In the genomic region with DNA sequence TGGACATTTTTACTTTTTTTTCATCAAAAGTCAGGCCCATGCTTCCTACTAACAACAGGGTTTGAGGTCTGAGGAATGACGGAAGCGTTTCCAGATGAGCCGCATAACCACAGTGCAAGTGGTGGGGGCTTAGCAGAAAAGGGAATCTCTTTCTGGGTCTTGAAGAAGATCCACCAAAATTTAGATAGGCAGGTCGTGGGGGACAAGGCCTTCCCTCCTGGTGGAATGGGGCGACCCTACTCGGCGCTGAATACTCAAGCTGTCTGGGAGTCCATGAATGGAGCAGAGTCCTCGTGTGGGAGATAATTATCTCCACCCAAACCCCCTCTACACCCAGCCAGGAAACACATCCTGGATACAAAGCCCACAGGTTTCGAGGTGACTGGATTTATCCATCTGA, we compare ENCODE assay signal across 21 cellular contexts. TPM values are rescaled to one million over a fixed set of nuclear protein-coding genes. Genes with fewer than 3 reads are reported as not detected.
A peak's percentile ranks its signal among the peaks of the same experiment; 100 is the strongest.
DNase-seq lines count a peak whose midpoint lies in the region; TF ChIP-seq lines count a peak whose summit lies in the region.
"Had no signal": no experiment of that assay in that cellular context is flagged by ENCODE, and none has a peak within 500 bp of the region (broad histone marks: within the 10 kb centered on the region; RNA-seq: fewer than 3 reads in every experiment).

No MANE protein-coding gene starts in this region.

- no peaks in the 10 kb centered on the region for H3K4me1 ChIP-seq in right atrium auricular region
- H3K4me1 ChIP-seq in endodermal cell (ENCODE audit: control insufficient read depth, insufficient read depth, low read length): no peaks in the 10 kb centered on the region
- no peaks in the 10 kb centered on the region for H3K4me1 ChIP-seq in mesendoderm (ENCODE audit: control insufficient read depth, low read depth, low read length)
- peaks cover 2 to 4% of the 10 kb centered on the region in 2 experiments for H3K4me1 ChIP-seq in trophoblast cell (ENCODE audit: control insufficient read depth in 1 of 2, insufficient read depth in 2 of 2, low read length in 2 of 2)
- H3K4me1 ChIP-seq: BE2C, BLaER1 had no signal

- H3K9me3 ChIP-seq in right atrium auricular region (no peaks in the 10 kb centered on the region), endodermal cell (ENCODE audit: control insufficient read depth, low read length) (peaks cover 18% of the 10 kb centered on the region), trophoblast cell (ENCODE audit: insufficient read depth, low read depth, low read length) (peaks cover 7% of the 10 kb centered on the region)
- H3K9me3 ChIP-seq: BE2C had no signal

- H2BK120ac ChIP-seq in mesendoderm (ENCODE audit: low read depth, low read length) (no peak overlapping the region), trophoblast cell (ENCODE audit: insufficient read depth, low read length, poor library complexity) (no peak overlapping the region)

- intact Hi-C loops in cardiac septum (cut with DNase I): no loop called here

- H3K4ac ChIP-seq in mesendoderm (ENCODE audit: low read depth, low read length): no peak overlapping the region
- H3K4ac ChIP-seq in trophoblast cell (ENCODE audit: low read depth, low read length): no peak overlapping the region

- H3K4me3 Mint-ChIP-seq in endodermal cell: no peak overlapping the region
- H3K4me3 Mint-ChIP-seq: CD14-positive monocyte; CD4-positive, alpha-beta memory T cell; CD4-positive, CD25-positive, alpha-beta regulatory T cell; CD8-positive, alpha-beta memory T cell had no signal

- H4K91ac ChIP-seq in trophoblast cell (ENCODE audit: low read depth, low read length): no peak overlapping the region

- peaks cover 48% of the 10 kb centered on the region for H3K9me3 Mint-ChIP-seq in endodermal cell
- H3K9me3 Mint-ChIP-seq: CD8-positive, alpha-beta memory T cell had no signal

- peak; percentile 33 for DNase-seq in activated effector memory CD4-positive, alpha-beta T cell treated with anti-CD3 and anti-CD28 coated beads, Interleukin-2, amount 50 U/mL, for 16 hours
- no peak for DNase-seq in activated effector memory CD4-positive, alpha-beta T cell treated with Interleukin-2 at 50 U/mL for 16 hours
- DNase-seq in cardiac septum (ENCODE audit: low spot score) (peak; percentile 14), right atrium auricular region (ENCODE audit: low spot score) (no peak), endodermal cell (no peak), mesendoderm (no peak), GM03348 (ENCODE audit: low spot score) (no peak), trophoblast cell (no peak)
- DNase-seq: 8988T; ACHN; BE2C; C1 segment of cervical spinal cord; CD4-positive, alpha-beta memory T cell; CD4-positive, CD25-positive, alpha-beta regulatory T cell; CD8-positive, alpha-beta memory T cell; COR-L47; DMS79 treated with DMSO at 0.1 percent for 48 hours; GF-D8 had no signal

- no peak overlapping the region for H2BK12ac ChIP-seq in trophoblast cell (ENCODE audit: low read length)

- H4K5ac ChIP-seq in mesendoderm (ENCODE audit: low read length): no peak overlapping the region

- no peak overlapping the region for H4K12ac ChIP-seq in trophoblast cell (ENCODE audit: low read depth, low read length)

- H4K8ac ChIP-seq in mesendoderm (ENCODE audit: low read depth, low read length) (no peak overlapping the region), trophoblast cell (ENCODE audit: low read depth, low read length) (no peak overlapping the region)

- H3K27me3 ChIP-seq in right atrium auricular region: no peaks in the 10 kb centered on the region
- no peaks in the 10 kb centered on the region for H3K27me3 ChIP-seq in endodermal cell (ENCODE audit: control insufficient read depth, insufficient read depth, low read length, poor library complexity, severe bottlenecking)
- H3K27me3 ChIP-seq in mesendoderm (ENCODE audit: insufficient read depth, low read length, poor library complexity): no peaks in the 10 kb centered on the region
- H3K27me3 ChIP-seq in trophoblast cell (ENCODE audit: insufficient read depth, low read length): no peaks in the 10 kb centered on the region
- H3K27me3 ChIP-seq: BE2C, BLaER1 had no signal

- no peak overlapping the region for H3K14ac ChIP-seq in trophoblast cell (ENCODE audit: low read length)

- no peaks in the 10 kb centered on the region for H3K79me1 ChIP-seq in mesendoderm (ENCODE audit: low read length)
- peaks cover 2% of the 10 kb centered on the region for H3K79me1 ChIP-seq in trophoblast cell (ENCODE audit: low read length)

- TF ChIP-seq CTCF in right atrium auricular region (IDR thresholded peaks at IDR 0.05) (no peak), endodermal cell (conservative IDR thresholded peaks at IDR 0.05) (no peak)

- H2BK5ac ChIP-seq in mesendoderm (ENCODE audit: low read length): no peak overlapping the region
- no peak overlapping the region for H2BK5ac ChIP-seq in trophoblast cell (ENCODE audit: low read depth, low read length, poor library complexity)

- H3K79me2 ChIP-seq in mesendoderm (ENCODE audit: control insufficient read depth, insufficient read depth, low read length): no peaks in the 10 kb centered on the region
- no peaks in the 10 kb centered on the region for H3K79me2 ChIP-seq in trophoblast cell (ENCODE audit: control insufficient read depth, insufficient read depth, low read length, poor library complexity)

- H3K23ac ChIP-seq in mesendoderm (ENCODE audit: low read length) (no peak overlapping the region), trophoblast cell (ENCODE audit: low read length) (no peak overlapping the region)

- no peak overlapping the region for H3K4me2 ChIP-seq in mesendoderm (ENCODE audit: low read length)
- H3K4me2 ChIP-seq in trophoblast cell (ENCODE audit: low read length): no peak overlapping the region
- H3K4me2 ChIP-seq: BLaER1 had no signal

- H3K36me3 Mint-ChIP-seq in endodermal cell (ENCODE audit: low read depth): peaks cover 88% of the 10 kb centered on the region

- H3K9ac ChIP-seq in endodermal cell (ENCODE audit: extremely low read depth, low read length, poor library complexity, severe bottlenecking) (no peak overlapping the region), mesendoderm (ENCODE audit: low read length) (no peak overlapping the region), trophoblast cell (ENCODE audit: low read length) (no peak overlapping the region)
- H3K9ac ChIP-seq: BLaER1 had no signal

- no peak overlapping the region for H2AK5ac ChIP-seq in mesendoderm (ENCODE audit: low read length)
- no peak overlapping the region for H2AK5ac ChIP-seq in trophoblast cell (ENCODE audit: low read length)

- H2AFZ ChIP-seq in trophoblast cell (ENCODE audit: insufficient read depth, low read length, poor library complexity): no peak overlapping the region

- no peak overlapping the region for H3K56ac ChIP-seq in mesendoderm (ENCODE audit: low read length)

- H3K4me3 ChIP-seq in right atrium auricular region: no peak overlapping the region
- peak overlapping the region; percentile 49 for H3K4me3 ChIP-seq in endodermal cell (ENCODE audit: low read length)
- peak overlapping the region; percentile 8 for H3K4me3 ChIP-seq in mesendoderm (ENCODE audit: low read length)
- H3K4me3 ChIP-seq in trophoblast cell (ENCODE audit: low read depth, low read length): no peak overlapping the region
- H3K4me3 ChIP-seq: BLaER1, GM12878 had no signal

- H3K18ac ChIP-seq in mesendoderm (ENCODE audit: low read length) (no peak overlapping the region), trophoblast cell (ENCODE audit: low read length) (no peak overlapping the region)

- no peaks in the 10 kb centered on the region for H3K27me3 Mint-ChIP-seq in endodermal cell (ENCODE audit: insufficient read depth)
- H3K27me3 Mint-ChIP-seq: CD4-positive, alpha-beta memory T cell; CD4-positive, CD25-positive, alpha-beta regulatory T cell; CD8-positive, alpha-beta memory T cell had no signal

- H2BK15ac ChIP-seq in mesendoderm (replicated peaks; ENCODE audit: low read depth): no peak overlapping the region

- H3K27ac ChIP-seq in right atrium auricular region (no peak overlapping the region), endodermal cell (ENCODE audit: low read depth, low read length) (no peak overlapping the region), mesendoderm (ENCODE audit: low read depth, low read length) (no peak overlapping the region), trophoblast cell (ENCODE audit: low read depth, low read length) (no peak overlapping the region)
- H3K27ac ChIP-seq: BLaER1 had no signal

- H3K27ac Mint-ChIP-seq in endodermal cell: no peak overlapping the region
- H3K27ac Mint-ChIP-seq: CD4-positive, alpha-beta memory T cell; CD4-positive, CD25-positive, alpha-beta regulatory T cell; CD8-positive, alpha-beta memory T cell had no signal

- WGBS in endodermal cell (ENCODE audit: insufficient coverage in 1 of 2, insufficient read length in 1 of 2), 2 experiments: 93 to 97% methylated on average over 6 to 9 of the region's 9 CpGs
- no CpG with 5 or more reads among the region's 9 CpGs for WGBS in mesendoderm (ENCODE audit: extremely low coverage, insufficient coverage, low lambda C conversion rate)
- WGBS in trophoblast cell (ENCODE audit: extremely low coverage, insufficient coverage, insufficient read length): no CpG with 5 or more reads among the region's 9 CpGs

- H3K36me3 ChIP-seq in right atrium auricular region (peaks cover 34% of the 10 kb centered on the region), endodermal cell (ENCODE audit: control insufficient read depth, insufficient read depth, low read length) (peaks cover 50% of the 10 kb centered on the region), mesendoderm (ENCODE audit: control insufficient read depth, insufficient read depth, low read length) (peaks cover 7% of the 10 kb centered on the region), trophoblast cell (ENCODE audit: control insufficient read depth in 1 of 2, insufficient read depth in 2 of 2, low read length in 2 of 2) (peaks cover 28 to 36% of the 10 kb centered on the region in 2 experiments)

- H3K4me1 Mint-ChIP-seq in endodermal cell: no peaks in the 10 kb centered on the region

RNA-seq across cellular contexts. Expression of gene CARS2, which starts 36.9 kb away (rescaled TPM):
- total RNA-seq in cardiac septum (48.3 TPM), right atrium auricular region (10 to 100 TPM; 28.5 to 30.7 TPM), endodermal cell (10 to 100 TPM; 53.0 to 53.2 TPM)
- polyA plus RNA-seq in endodermal cell (2013, experiment 1 of 2): 29.5 TPM
- 28.6 TPM for polyA plus RNA-seq in endodermal cell (2013, experiment 2 of 2)
- 25.5 TPM for polyA plus RNA-seq in mesendoderm (2013, experiment 1 of 2)
- 25.7 TPM for polyA plus RNA-seq in mesendoderm (2013, experiment 2 of 2)
- polyA plus RNA-seq in trophoblast cell (2013): 31.3 and 31.8 TPM in 2 replicates

RNA-seq across cellular contexts. Expression of gene ING1, which starts 44.5 kb away (rescaled TPM):
- total RNA-seq in cardiac septum: 6.6 TPM
- 1 to 10 TPM; 8.2 to 9.0 TPM for total RNA-seq in right atrium auricular region
- 10 to 100 TPM; 23.2 to 23.6 TPM for total RNA-seq in endodermal cell
- 23.8 TPM for polyA plus RNA-seq in endodermal cell (2013, experiment 1 of 2)
- 25.8 TPM for polyA plus RNA-seq in endodermal cell (2013, experiment 2 of 2)
- polyA plus RNA-seq in mesendoderm (2013, experiment 1 of 2): 21.0 TPM
- 19.7 TPM for polyA plus RNA-seq in mesendoderm (2013, experiment 2 of 2)
- polyA plus RNA-seq in trophoblast cell (2013): 21.1 and 21.2 TPM in 2 replicates

RNA-seq across cellular contexts. Expression of gene NAXD, which starts 53.7 kb away (rescaled TPM):
- total RNA-seq in cardiac septum: 23.7 TPM
- 10 to 100 TPM; 16.8 to 17.4 TPM for total RNA-seq in right atrium auricular region
- 10 to 100 TPM; 31.3 to 33.4 TPM for total RNA-seq in endodermal cell
- 23.2 TPM for polyA plus RNA-seq in endodermal cell (2013, experiment 1 of 2)
- polyA plus RNA-seq in endodermal cell (2013, experiment 2 of 2): 22.0 TPM
- polyA plus RNA-seq in mesendoderm (2013, experiment 1 of 2): 22.1 TPM
- 22.1 TPM for polyA plus RNA-seq in mesendoderm (2013, experiment 2 of 2)
- 20.5 TPM in 2 replicates for polyA plus RNA-seq in trophoblast cell (2013)

Comparison
In these comparisons a context has a peak if more than half of its experiments do, and no peak if none do; other contexts are left out.
1. DNase-seq: peak in activated effector memory CD4-positive, alpha-beta T cell treated with anti-CD3 and anti-CD28 coated beads, Interleukin-2, amount 50 U/mL, for 16 hours (single experiment) and cardiac septum (single experiment); none in activated effector memory CD4-positive, alpha-beta T cell treated with Interleukin-2 at 50 U/mL for 16 hours (single experiment), right atrium auricular region (single experiment), endodermal cell (single experiment), mesendoderm (single experiment), GM03348 (single experiment) and trophoblast cell (0 of 2).
2. H3K4me3 ChIP-seq: peak in endodermal cell (single experiment) and mesendoderm (single experiment); none in right atrium auricular region (0 of 2) and trophoblast cell (single experiment).